Comparison of ENCODE assay signal across 9 cellular contexts in the genomic region with DNA sequence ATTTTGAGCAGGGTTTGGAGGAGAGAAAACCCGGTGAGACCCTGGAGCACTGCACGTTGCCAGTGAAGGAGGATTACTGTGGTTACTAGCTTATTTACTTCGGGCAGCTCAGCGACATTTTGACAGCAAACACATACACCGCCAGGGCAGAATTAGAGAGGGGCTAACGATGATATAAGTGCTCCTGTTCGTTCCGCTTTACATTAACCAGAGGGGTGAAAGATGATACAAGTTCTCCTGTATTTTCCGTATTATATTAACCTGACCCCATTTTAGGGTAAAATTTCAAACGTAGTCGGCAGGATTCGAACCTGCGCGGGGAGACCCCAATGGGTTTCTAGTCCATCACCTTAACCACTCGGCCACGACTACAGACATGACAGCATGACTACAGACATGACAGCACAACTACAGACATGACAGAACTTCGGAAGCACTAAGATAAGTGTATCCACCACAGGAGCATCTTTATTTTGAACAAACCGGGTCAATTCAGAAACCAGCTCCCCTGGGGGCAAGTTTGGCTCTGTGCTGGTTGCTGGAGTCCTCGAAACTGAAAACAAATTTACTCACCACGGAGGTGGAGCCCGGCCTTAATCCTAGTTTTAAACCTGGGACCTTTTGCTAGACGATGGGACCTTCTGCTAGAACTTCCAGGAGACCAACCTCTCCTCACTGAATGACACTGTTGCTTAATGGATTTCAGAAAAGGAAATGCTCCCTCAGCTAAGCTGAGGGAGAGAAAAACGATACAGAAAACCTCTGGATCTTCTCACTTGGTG.
DNase-seq lines count a peak whose midpoint lies in the region; ATAC-seq, FAIRE-seq and TF ChIP-seq lines count a peak whose summit lies in the region.
"Had no signal": no experiment of that assay in that cellular context is flagged by ENCODE, and none has a peak within 500 bp of the region (broad histone marks: within the 10 kb centered on the region; RNA-seq: fewer than 3 reads in every experiment).

No MANE protein-coding gene starts in this region.

- H3K27me3 ChIP-seq in adrenal gland (peaks cover 67% of the 10 kb centered on the region), sigmoid colon (peaks cover 6 to 100% (median 76%) of the 10 kb centered on the region in 3 donors)

- peaks cover 15% of the 10 kb centered on the region for H3K36me3 Mint-ChIP-seq in central memory CD8-positive, alpha-beta T cell (ENCODE audit: insufficient read depth)

- H3K27ac Mint-ChIP-seq in central memory CD8-positive, alpha-beta T cell (ENCODE audit: low read depth) = no peak overlapping the region

- H3K4me3 Mint-ChIP-seq in central memory CD8-positive, alpha-beta T cell = peak overlapping the region; percentile 38

- TF ChIP-seq POLR2A in H54 (IDR thresholded peaks at IDR 0.05; ENCODE audit: low read depth, low read length) = no peak
- no peak for TF ChIP-seq POLR2A in adrenal gland (IDR thresholded peaks at IDR 0.05)
- TF ChIP-seq POLR2A in sigmoid colon (IDR thresholded peaks at IDR 0.05) = no peak

- H3K36me3 ChIP-seq in adrenal gland (replicated peaks in 1 of 2) (no peaks in the 10 kb centered on the region), sigmoid colon (no peaks in the 10 kb centered on the region)

- H3K27me3 Mint-ChIP-seq in central memory CD8-positive, alpha-beta T cell = peaks cover 96% of the 10 kb centered on the region

- no peaks in the 10 kb centered on the region for H3K4me1 ChIP-seq in adrenal gland (replicated peaks in 1 of 2)
- no peaks in the 10 kb centered on the region for H3K4me1 ChIP-seq in sigmoid colon

- H3K4me1 Mint-ChIP-seq in central memory CD8-positive, alpha-beta T cell = no peaks in the 10 kb centered on the region

- ATAC-seq in central memory CD8-positive, alpha-beta T cell (replicated peaks; ENCODE audit: extremely low read depth, poor library complexity, severe bottlenecking) = no peak
- ATAC-seq in omental fat pad (ENCODE audit: low FRiP score) = no peak

- DNase-seq in Daoy (ENCODE audit: low read depth) (peak; percentile 90), H54 (ENCODE audit: insufficient read length, low spot score) (no peak), NCI-H82 treated with DMSO at 0.1 percent for 48 hours (lab: John Stamatoyannopoulos, UW; ENCODE audit: unreplicated experiment) (peak; percentile 82), omental fat pad (ENCODE audit: low spot score) (no peak), adrenal gland (no peak), sigmoid colon (no peak)
- DNase-seq in central memory CD8-positive, alpha-beta T cell (ENCODE audit: low spot score in 2 of 2) = no peak
- DNase-seq in stimulated activated CD4-positive, alpha-beta T cell treated with anti-CD3 and anti-CD28 coated beads, Interleukin-2, amount 100 ng/mL, for 48 hours = peak; percentile 39 to 50

- H3K4me3 ChIP-seq in adrenal gland (no peak overlapping the region), sigmoid colon (no peak overlapping the region)

- intact Hi-C loops in adrenal gland (cut with DNase I) (no loop called here), sigmoid colon (cut with DNase I) (no loop called here)

- FAIRE-seq in H54 (lab: Jason Lieb, UNC) = peak; percentile 85

- TF ChIP-seq EP300 in sigmoid colon (IDR thresholded peaks at IDR 0.05) = no peak

- 3 to 10% (median 9%) methylated on average over 22 to 23 of the region's 23 CpGs for WGBS in adrenal gland, 4 donors
- WGBS in sigmoid colon, 2 donors = 9 to 22% methylated on average over 23 of the region's 23 CpGs

- TF ChIP-seq CTCF in omental fat pad (IDR thresholded peaks at IDR 0.05) (no peak), adrenal gland (IDR thresholded peaks at IDR 0.05) (no peak), sigmoid colon (IDR thresholded peaks at IDR 0.05) (no peak)

- H3K9me3 Mint-ChIP-seq in central memory CD8-positive, alpha-beta T cell = no peaks in the 10 kb centered on the region

- no peak overlapping the region for H3K27ac ChIP-seq in adrenal gland
- no peak overlapping the region for H3K27ac ChIP-seq in sigmoid colon
- H3K27ac ChIP-seq: KMS-11 had no signal

- H3K9me3 ChIP-seq in adrenal gland (replicated peaks in 1 of 3) = peaks cover 0 to 4% (median 0%) of the 10 kb centered on the region in 3 donors
- no peaks in the 10 kb centered on the region for H3K9me3 ChIP-seq in sigmoid colon

Comparison
In these comparisons a context has a peak if more than half of its experiments do, and no peak if none do; other contexts are left out.
1. DNase-seq: peak in Daoy (single experiment), NCI-H82 treated with DMSO at 0.1 percent for 48 hours (single experiment) and stimulated activated CD4-positive, alpha-beta T cell treated with anti-CD3 and anti-CD28 coated beads, Interleukin-2, amount 100 ng/mL, for 48 hours (2 of 2); none in H54 (single experiment), central memory CD8-positive, alpha-beta T cell (0 of 2), omental fat pad (single experiment), adrenal gland (0 of 7) and sigmoid colon (single experiment).